Comparison of ENCODE assay signal across 1 cellular context in genomic region chr7:122132341-122132740, GRCh38.
TF ChIP-seq lines count a peak whose summit lies in the region.

No MANE protein-coding gene starts in this region.

TF ChIP-seq in GM23338, 12 proteins besides CTCF, POLR2A, EP300 and RAD21 (continued from another document):
- TF ChIP-seq REST (IDR thresholded peaks at IDR 0.05; ENCODE audit: unreplicated experiment), result no peak
- TF ChIP-seq ZNF462 (CRISPR knock-in tag; IDR thresholded peaks at IDR 0.05), result no peak
- TF ChIP-seq JUNB (IDR thresholded peaks at IDR 0.05; ENCODE audit: unreplicated experiment), result no peak
- no peak for TF ChIP-seq ZNF114 (CRISPR knock-in tag; IDR thresholded peaks at IDR 0.05)
- no peak for TF ChIP-seq ETS1 (IDR thresholded peaks at IDR 0.05)
- TF ChIP-seq ZNF331 (CRISPR knock-in tag; IDR thresholded peaks at IDR 0.05; ENCODE audit: low read depth), result no peak
- no peak for TF ChIP-seq CREB1 (CRISPR knock-in tag; IDR thresholded peaks at IDR 0.05; ENCODE audit: low read depth)
- no peak for TF ChIP-seq STAT1 (IDR thresholded peaks at IDR 0.05; ENCODE audit: unreplicated experiment)
